23 cellular contexts compared by ENCODE assay signal in genomic region chr11:4523666-4524065, GRCh38. TPM values are rescaled to one million over a fixed set of nuclear protein-coding genes. Genes with fewer than 3 reads are reported as not detected.
DNase-seq lines count a peak whose midpoint lies in the region; ATAC-seq and TF ChIP-seq lines count a peak whose summit lies in the region.
"Had no signal": no experiment of that assay in that cellular context is flagged by ENCODE, and none has a peak within 500 bp of the region (broad histone marks: within the 10 kb centered on the region; RNA-seq: fewer than 3 reads in every experiment).

No MANE protein-coding gene starts in this region.

- TF ChIP-seq CTCF in AG04449 (IDR thresholded peaks at IDR 0.05; ENCODE audit: insufficient read depth, low read length, missing control alignments), result no peak
- TF ChIP-seq CTCF in osteoblast (IDR thresholded peaks at IDR 0.05; ENCODE audit: extremely low read depth, low read depth, low read length), result no peak

- no peaks in the 10 kb centered on the region for H3K4me1 ChIP-seq in osteoblast (ENCODE audit: insufficient read depth, low read length)
- H3K4me1 ChIP-seq: BE2C had no signal

- H3K27ac ChIP-seq in osteoblast (ENCODE audit: low read depth, low read length), result no peak overlapping the region
- H3K27ac ChIP-seq: HL-60, KMS-11 had no signal

- H3K9me3 ChIP-seq in osteoblast (ENCODE audit: low read depth, low read length), result no peaks in the 10 kb centered on the region
- H3K9me3 ChIP-seq: BE2C had no signal

- H2AFZ ChIP-seq in osteoblast (ENCODE audit: low read length), result no peak overlapping the region

- H4K20me1 ChIP-seq in osteoblast (ENCODE audit: insufficient read depth, low read length), result no peaks in the 10 kb centered on the region

- DNase-seq in AG04449 (ENCODE audit: low read depth, low spot score), result peak; percentile 4
- peak; percentile 2 for DNase-seq in GM04504 (ENCODE audit: low read depth)
- DNase-seq in astrocyte of the hippocampus (ENCODE audit: low read depth, low spot score), result peak; percentile 31
- DNase-seq in myocyte (ENCODE audit: low read depth), result peak; percentile 15
- DNase-seq in osteoblast (ENCODE audit: insufficient read length, low spot score, missing footprints), result no peak
- DNase-seq: 8988T; BE2C; C1 segment of cervical spinal cord; CD4-positive, CD25-positive, alpha-beta regulatory T cell; CD8-positive, alpha-beta memory T cell; COR-L47; DMS 273 treated with DMSO at 0.1 percent for 48 hours; DMS53; DND-41; H9 had no signal

- POLR2A ChIA-PET in AG04449 (lab: Yijun Ruan, JAX), result no interaction called here

- no peak overlapping the region for H3K4me2 ChIP-seq in osteoblast (ENCODE audit: insufficient read depth, low read length)
- H3K4me2 ChIP-seq: KMS-11 had no signal

- H3K4me3 ChIP-seq in AG04449 (ENCODE audit: low read depth, low read length) (no peak overlapping the region), osteoblast (ENCODE audit: insufficient read depth, low read length) (no peak overlapping the region)

- H3K27me3 ChIP-seq in osteoblast (ENCODE audit: insufficient read depth, low read length), result no peaks in the 10 kb centered on the region
- H3K27me3 ChIP-seq: BE2C had no signal

- CTCF ChIA-PET in AG04449 (lab: Yijun Ruan, JAX), result no interaction called here

- no peaks in the 10 kb centered on the region for H3K36me3 ChIP-seq in osteoblast (ENCODE audit: insufficient read depth, low read length)
- H3K36me3 ChIP-seq: BE2C had no signal

- no peaks in the 10 kb centered on the region for H3K79me2 ChIP-seq in osteoblast (ENCODE audit: insufficient read depth, low read length)

- no peak for ATAC-seq in GM21786 (IDR thresholded peaks at IDR 0.05; ENCODE audit: unreplicated experiment)
- ATAC-seq in GM21737 (IDR thresholded peaks at IDR 0.05; ENCODE audit: unreplicated experiment), result no peak
- no peak for ATAC-seq in GM21717 (IDR thresholded peaks at IDR 0.05; ENCODE audit: unreplicated experiment)

RNA-seq across cellular contexts. Expression of gene OR52M1, which starts 21.3 kb away (rescaled TPM):
- not detected in 2 replicates for total RNA-seq in myocyte
- polyA plus RNA-seq in myocyte (2012), result not detected
- total RNA-seq in osteoblast, result not detected in 2 replicates
- total RNA-seq: A673; CD4-positive, CD25-positive, alpha-beta regulatory T cell; CD8-positive, alpha-beta memory T cell; H1; H9; HT1080 had no signal
- polyA plus RNA-seq: CD4-positive, CD25-positive, alpha-beta regulatory T cell; CD8-positive, alpha-beta memory T cell; H1 had no signal

RNA-seq across cellular contexts. Expression of gene OR52K1, which starts 41.2 kb away (rescaled TPM):
- not detected in 2 replicates for total RNA-seq in myocyte
- polyA plus RNA-seq in myocyte (2012), result not detected
- not detected in 2 replicates for total RNA-seq in osteoblast
- total RNA-seq: A673; CD4-positive, CD25-positive, alpha-beta regulatory T cell; CD8-positive, alpha-beta memory T cell; H1; H9; HT1080 had no signal
- polyA plus RNA-seq: CD4-positive, CD25-positive, alpha-beta regulatory T cell; CD8-positive, alpha-beta memory T cell; H1 had no signal

RNA-seq across cellular contexts. Expression of gene OR52I2, which starts 57.9 kb away (rescaled TPM):
- total RNA-seq in myocyte, result not detected in 2 replicates
- polyA plus RNA-seq in myocyte (2012), result not detected
- total RNA-seq in osteoblast, result not detected in 2 replicates
- total RNA-seq: A673; CD4-positive, CD25-positive, alpha-beta regulatory T cell; CD8-positive, alpha-beta memory T cell; H1; H9; HT1080 had no signal
- polyA plus RNA-seq: CD4-positive, CD25-positive, alpha-beta regulatory T cell; CD8-positive, alpha-beta memory T cell; H1 had no signal
